11 cellular contexts compared by ENCODE assay signal in genomic region chr19:50135856-50136602, GRCh38. TPM values are rescaled to one million over a fixed set of nuclear protein-coding genes. Genes with fewer than 3 reads are reported as not detected.
"Had no signal": no experiment of that assay in that cellular context is flagged by ENCODE, and none has a peak within 500 bp of the region (broad histone marks: within the 10 kb centered on the region; RNA-seq: fewer than 3 reads in every experiment).

No MANE protein-coding gene starts in this region.

RNA-seq across cellular contexts. Expression of gene IZUMO2, which starts 27.1 kb away (rescaled TPM):
- total RNA-seq: activated T-helper 1 cell treated with anti-CD3 and anti-CD28 coated beads, Interleukin-12 subunit alpha, Interleukin-12 subunit beta, Interleukin-2, Interleukin-4 antibody, amounts not matched to agents 30 ng/mL and 10 ng/mL and 1 ng/mL, durations not matched to agents 14 hours and 24 hours and 36 hours; ascending aorta; breast epithelium; endodermal cell; glomerular endothelial cell; hepatocyte; liver; skeletal muscle tissue; T-helper 17 cell; tibial nerve had no signal
- polyA plus RNA-seq: hepatocyte, keratinocyte, liver had no signal
